8 cellular contexts compared by ENCODE assay signal in the genomic region with DNA sequence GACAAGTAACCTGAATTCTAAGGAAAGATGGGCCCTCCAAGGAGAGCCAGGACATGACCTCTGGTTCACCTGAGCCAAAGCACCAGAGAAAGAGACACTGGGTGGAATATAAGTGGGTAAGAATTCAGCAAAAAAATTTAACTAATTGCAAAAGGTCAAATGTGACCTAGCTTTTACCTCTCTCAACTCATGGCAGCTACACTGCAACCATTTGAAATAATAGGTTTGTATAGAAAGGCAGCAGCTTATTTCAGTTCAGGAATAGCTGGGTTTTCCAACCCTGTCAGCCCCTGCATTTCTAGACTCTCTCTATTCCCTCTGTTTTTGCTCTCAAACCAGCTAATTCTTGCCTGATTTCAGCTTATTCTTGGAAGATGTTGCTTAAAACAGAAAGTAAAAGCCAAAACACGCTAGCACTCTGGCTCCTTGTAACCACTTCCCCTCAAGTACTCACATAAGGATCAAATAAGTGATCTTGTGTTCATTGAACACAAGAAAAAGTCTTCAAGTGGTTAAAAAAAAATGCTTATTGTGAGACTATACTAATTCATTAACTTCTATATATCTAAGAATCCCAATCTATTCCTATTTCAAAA.
DNase-seq lines count a peak whose midpoint lies in the region; ATAC-seq and TF ChIP-seq lines count a peak whose summit lies in the region.

No MANE protein-coding gene starts in this region.

- TF ChIP-seq CTCF in MCF 10A (IDR thresholded peaks at IDR 0.05; ENCODE audit: unreplicated experiment) (no peak), upper lobe of left lung (IDR thresholded peaks at IDR 0.05) (no peak)

- no peak for TF ChIP-seq POLR2A in upper lobe of left lung (IDR thresholded peaks at IDR 0.05)

- H3K4me3 ChIP-seq in GM08714 (ENCODE audit: low read length) (peak overlapping the region; percentile 74), upper lobe of left lung (peak overlapping the region in 2 of 4 donors; percentile 24 to 36)

- peak; percentile 29 for DNase-seq in HT1080 (ENCODE audit: low read depth)
- no peak for DNase-seq in MCF 10A (ENCODE audit: unreplicated experiment)
- no peak for DNase-seq in upper lobe of left lung
- DNase-seq in NCI-H2081 treated with DMSO at 0.1 percent for 48 hours (lab: John Stamatoyannopoulos, UW), result no peak
- no peak for DNase-seq in activated CD4-positive, CD25-positive, alpha-beta regulatory T cell (lab: John Stamatoyannopoulos, UW)
- no peak for DNase-seq in substantia nigra (lab: John Stamatoyannopoulos, UW)

- no peak overlapping the region for H3K27ac Mint-ChIP-seq in MCF 10A (ENCODE audit: low read depth, unreplicated experiment)

- no peaks in the 10 kb centered on the region for H3K36me3 ChIP-seq in upper lobe of left lung

- H3K9me3 Mint-ChIP-seq in MCF 10A (ENCODE audit: unreplicated experiment), result no peaks in the 10 kb centered on the region

- H3K27ac ChIP-seq in upper lobe of left lung (peak overlapping the region; percentile 12 to 66 (median 34)), substantia nigra (ENCODE audit: low read depth, low read length, poor library complexity, severe bottlenecking) (no peak overlapping the region)

- WGBS in upper lobe of left lung, 2 donors, result 0 to 4% methylated on average over 1 of the region's 1 CpG

- H3K4me3 Mint-ChIP-seq in MCF 10A (ENCODE audit: unreplicated experiment), result peak overlapping the region; percentile 39

- ATAC-seq in GM21390 (IDR thresholded peaks at IDR 0.05; ENCODE audit: unreplicated experiment) (peak; percentile 92), upper lobe of left lung (ENCODE audit: low FRiP score in 2 of 2) (peak in 1 of 2 donors; percentile 62)

- TF ChIP-seq EP300 in upper lobe of left lung (IDR thresholded peaks at IDR 0.05), result no peak

- intact Hi-C loops in MCF 10A (cut with micrococcal nuclease), result no loop called here

- H3K27me3 ChIP-seq in upper lobe of left lung, result no peaks in the 10 kb centered on the region

- no TSS peak for BruUV-seq in MCF 10A (replicated peaks; lab: Mats Ljungman, UMichigan)

- CTCF ChIA-PET in MCF 10A (lab: Yijun Ruan, JAX), result interaction anchor here (0.9 to 1.0 kb wide), 2 partner anchors 12 to 108 kb away, joined by 4 to 6 read pairs; no protein-coding TSS in a partner anchor

- peaks cover 0 to 11% (median 6%) of the 10 kb centered on the region in 4 donors for H3K4me1 ChIP-seq in upper lobe of left lung

- H3K27me3 Mint-ChIP-seq in MCF 10A (ENCODE audit: insufficient read depth, unreplicated experiment), result peaks cover 10% of the 10 kb centered on the region

- H3K4me1 Mint-ChIP-seq in MCF 10A (ENCODE audit: insufficient read depth, unreplicated experiment), result no peaks in the 10 kb centered on the region

- H3K9me3 ChIP-seq in upper lobe of left lung, result no peaks in the 10 kb centered on the region

- no peaks in the 10 kb centered on the region for H3K36me3 Mint-ChIP-seq in MCF 10A (ENCODE audit: insufficient read depth, unreplicated experiment)

- POLR2A ChIA-PET in MCF 10A (lab: Yijun Ruan, JAX), result interaction anchor here (0.5 to 0.7 kb wide), 2 partner anchors 69 to 147 kb away, joined by 3 read pairs; no protein-coding TSS in a partner anchor
